In the genomic region with DNA sequence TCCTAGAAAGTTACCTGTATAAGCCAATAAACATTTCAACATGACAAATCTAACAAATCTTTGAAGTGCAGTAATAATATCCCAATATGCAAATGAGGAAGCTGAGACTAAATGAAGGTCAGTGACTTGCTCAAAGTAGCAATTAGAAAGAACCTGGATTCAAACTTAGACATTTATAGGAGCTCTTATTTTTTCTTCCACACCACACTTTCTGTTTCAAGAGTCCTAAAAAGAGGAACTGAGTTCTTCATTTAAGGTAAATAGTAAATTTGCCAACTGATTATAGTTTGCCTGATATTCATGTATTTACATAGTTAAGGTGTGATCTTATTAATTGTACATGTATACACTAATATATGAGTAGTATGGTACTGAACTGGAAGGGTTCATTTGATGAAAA, we compare ENCODE assay signal across 17 cellular contexts. TPM values are rescaled to one million over a fixed set of nuclear protein-coding genes. Genes with fewer than 3 reads are reported as not detected.
A peak's percentile ranks its signal among the peaks of the same experiment; 100 is the strongest.
DNase-seq lines count a peak whose midpoint lies in the region; ATAC-seq, FAIRE-seq and TF ChIP-seq lines count a peak whose summit lies in the region.
"Had no signal": no experiment of that assay in that cellular context is flagged by ENCODE, and none has a peak within 500 bp of the region (broad histone marks: within the 10 kb centered on the region; RNA-seq: fewer than 3 reads in every experiment).

No MANE protein-coding gene starts in this region.

- H2AFZ ChIP-seq in Karpas-422 (ENCODE audit: low read length) = no peak overlapping the region
- H2AFZ ChIP-seq in HepG2 (ENCODE audit: low read length) = no peak overlapping the region
- H2AFZ ChIP-seq in osteoblast (ENCODE audit: low read length) = no peak overlapping the region

- FAIRE-seq in HepG2 (lab: Jason Lieb, UNC) (no peak), pancreas (lab: Jason Lieb, UNC) (no peak)

- DNase-seq in Karpas-422 (peak; percentile 66), HepG2 (ENCODE audit: low spot score) (no peak), pancreas (no peak), osteoblast (ENCODE audit: insufficient read length, low spot score, missing footprints) (no peak)
- DNase-seq: activated T-cell treated with anti-CD3 and anti-CD28 coated beads, Interleukin-2, amount 50 U/mL, for 1 hour; adrenal gland; GDM1; NCI-H1105; NCI-H510A treated with DMSO at 0.1 percent for 48 hours; retina; substantia nigra had no signal

- no peaks in the 10 kb centered on the region for H3K36me3 ChIP-seq in Karpas-422 (ENCODE audit: insufficient read depth, low read length)
- H3K36me3 ChIP-seq in HepG2 (replicated peaks in 1 of 2; ENCODE audit: control insufficient read depth in 1 of 2, insufficient read depth in 2 of 2, low read length in 2 of 2) = peaks cover 1 to 4% of the 10 kb centered on the region in 2 experiments; a peak in 2 of 5 replicates
- peaks cover 0 to 5% (median 0%) of the 10 kb centered on the region in 3 donors for H3K36me3 ChIP-seq in pancreas
- H3K36me3 ChIP-seq in osteoblast (ENCODE audit: insufficient read depth, low read length) = peaks cover 7% of the 10 kb centered on the region

- H3K4me3 ChIP-seq in Karpas-422 (ENCODE audit: low read length) (no peak overlapping the region), HepG2 (replicated peaks in 1 of 3; ENCODE audit: insufficient read depth in 1 of 3, low read depth in 2 of 3, low read length in 3 of 3) (peak overlapping the region in 1 of 3 experiments; percentile 11; a peak in 1 of 6 replicates), pancreas (no peak overlapping the region), osteoblast (ENCODE audit: insufficient read depth, low read length) (no peak overlapping the region)
- H3K4me3 ChIP-seq: adrenal gland, coronary artery had no signal

- no peak for TF ChIP-seq POLR2A in HepG2 (IDR thresholded peaks at IDR 0.05; ENCODE audit: insufficient read depth in 1 of 2, low read depth in 2 of 2, low read length in 2 of 2)

- TF ChIP-seq EP300 in HepG2 (IDR thresholded peaks at IDR 0.05; ENCODE audit: low read depth in 2 of 2, low read length in 2 of 2) = no peak
- no peak for TF ChIP-seq EP300 in HepG2 (CRISPR knock-in tag; IDR thresholded peaks at IDR 0.05; ENCODE audit: borderline replicate concordance)

- H4K20me1 ChIP-seq in Karpas-422 (ENCODE audit: insufficient read depth, low read depth, low read length) = no peaks in the 10 kb centered on the region
- no peaks in the 10 kb centered on the region for H4K20me1 ChIP-seq in HepG2 (ENCODE audit: insufficient read depth, low read length)
- H4K20me1 ChIP-seq in osteoblast (ENCODE audit: insufficient read depth, low read length) = no peaks in the 10 kb centered on the region

- H3K9ac ChIP-seq in Karpas-422 (ENCODE audit: low read length) = no peak overlapping the region
- H3K9ac ChIP-seq in HepG2 (ENCODE audit: insufficient read depth, low read depth, low read length) = no peak overlapping the region

- H3K9me3 ChIP-seq in Karpas-422 (ENCODE audit: low read length) = no peaks in the 10 kb centered on the region
- H3K9me3 ChIP-seq in HepG2 (ENCODE audit: low read length) = no peaks in the 10 kb centered on the region
- no peaks in the 10 kb centered on the region for H3K9me3 ChIP-seq in pancreas
- no peaks in the 10 kb centered on the region for H3K9me3 ChIP-seq in osteoblast (ENCODE audit: low read depth, low read length)
- H3K9me3 ChIP-seq: adrenal gland had no signal

- BruUV-seq in HepG2 (replicated peaks; lab: Mats Ljungman, UMichigan) = no TSS peak

- no peak for TF ChIP-seq RAD21 in HepG2 (CRISPR knock-in tag; IDR thresholded peaks at IDR 0.05)

- POLR2A ChIA-PET in HepG2 (lab: Yijun Ruan, JAX) = no interaction called here

- H3K4me1 ChIP-seq in Karpas-422 (ENCODE audit: low read length) (peaks cover 35% of the 10 kb centered on the region), HepG2 (ENCODE audit: insufficient read depth, low read length) (peaks cover 20% of the 10 kb centered on the region), pancreas (peaks cover 6 to 29% (median 29%) of the 10 kb centered on the region in 3 donors), osteoblast (ENCODE audit: insufficient read depth, low read length) (no peaks in the 10 kb centered on the region)
- H3K4me1 ChIP-seq: adrenal gland had no signal

- intact Hi-C loops in HepG2 (cut with micrococcal nuclease; ENCODE audit: unreplicated experiment) (no loop called here), pancreas (cut with DNase I) (no loop called here)

- H3K27me3 ChIP-seq in Karpas-422 (ENCODE audit: low read length) (no peaks in the 10 kb centered on the region), HepG2 (ENCODE audit: control insufficient read depth in 1 of 2, insufficient read depth in 2 of 2, low read length in 2 of 2) (no peaks in the 10 kb centered on the region), pancreas (no peaks in the 10 kb centered on the region), osteoblast (ENCODE audit: insufficient read depth, low read length) (no peaks in the 10 kb centered on the region)
- H3K27me3 ChIP-seq: adrenal gland had no signal

- H3K27ac ChIP-seq in Karpas-422 (ENCODE audit: low read length) (peak overlapping the region; percentile 14; the same call in 1 of the 2 replicates), HepG2 (ENCODE audit: extremely low read length, insufficient read depth, low read length) (peak overlapping the region; percentile 21), pancreas (peak overlapping the region in 2 of 4 donors; percentile 49 to 53), osteoblast (ENCODE audit: low read depth, low read length) (no peak overlapping the region)
- H3K27ac ChIP-seq: adrenal gland, C4-2B, coronary artery had no signal

- in situ Hi-C loops in HepG2 (cut with HindIII; ENCODE audit: extremely low pct_ligation_motif_present, low pct_unique_long_range_greater_than_20kb) = no loop called here

- H3K79me2 ChIP-seq in Karpas-422 (ENCODE audit: low read length) = peaks cover 19% of the 10 kb centered on the region
- no peaks in the 10 kb centered on the region for H3K79me2 ChIP-seq in HepG2 (ENCODE audit: insufficient read depth, low read length)
- H3K79me2 ChIP-seq in osteoblast (ENCODE audit: insufficient read depth, low read length) = no peaks in the 10 kb centered on the region

- TF ChIP-seq CTCF in HepG2 (CRISPR knock-in tag; IDR thresholded peaks at IDR 0.05) = no peak
- no peak for TF ChIP-seq CTCF in pancreas (IDR thresholded peaks at IDR 0.05)
- no peak for TF ChIP-seq CTCF in osteoblast (IDR thresholded peaks at IDR 0.05; ENCODE audit: extremely low read depth, low read depth, low read length)

- CTCF ChIA-PET in HepG2 (lab: Yijun Ruan, JAX; ENCODE audit: low intra/inter-chr PET ratio, low total read pairs) = no interaction called here

- H3K4me2 ChIP-seq in Karpas-422 (ENCODE audit: low read depth, low read length, poor library complexity, severe bottlenecking) (peak overlapping the region; percentile 40), HepG2 (ENCODE audit: low read depth, low read length) (peak overlapping the region; percentile 51), osteoblast (ENCODE audit: insufficient read depth, low read length) (no peak overlapping the region)

- ATAC-seq in GM18502 (IDR thresholded peaks at IDR 0.05; ENCODE audit: poor library complexity, unreplicated experiment) (peak; percentile 55), GM21515 (IDR thresholded peaks at IDR 0.05; ENCODE audit: unreplicated experiment) (peak; percentile 61), HepG2 (no peak), HG02678 (IDR thresholded peaks at IDR 0.05; ENCODE audit: unreplicated experiment) (no peak), HG03139 (IDR thresholded peaks at IDR 0.05; ENCODE audit: unreplicated experiment) (no peak), pancreas (no peak)

- H3K9me2 ChIP-seq in Karpas-422 (replicated peaks; ENCODE audit: insufficient read depth, low read length) = no peaks in the 10 kb centered on the region

TF ChIP-seq in HepG2, 621 proteins besides CTCF, POLR2A, EP300 and RAD21 (continues in another document):
- TF ChIP-seq NFE2 (CRISPR knock-in tag; IDR thresholded peaks at IDR 0.05) = no peak
- TF ChIP-seq, protein P1, sequence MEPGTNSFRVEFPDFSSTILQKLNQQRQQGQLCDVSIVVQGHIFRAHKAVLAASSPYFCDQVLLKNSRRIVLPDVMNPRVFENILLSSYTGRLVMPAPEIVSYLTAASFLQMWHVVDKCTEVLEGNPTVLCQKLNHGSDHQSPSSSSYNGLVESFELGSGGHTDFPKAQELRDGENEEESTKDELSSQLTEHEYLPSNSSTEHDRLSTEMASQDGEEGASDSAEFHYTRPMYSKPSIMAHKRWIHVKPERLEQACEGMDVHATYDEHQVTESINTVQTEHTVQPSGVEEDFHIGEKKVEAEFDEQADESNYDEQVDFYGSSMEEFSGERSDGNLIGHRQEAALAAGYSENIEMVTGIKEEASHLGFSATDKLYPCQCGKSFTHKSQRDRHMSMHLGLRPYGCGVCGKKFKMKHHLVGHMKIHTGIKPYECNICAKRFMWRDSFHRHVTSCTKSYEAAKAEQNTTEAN (CRISPR knock-in tag; conservative IDR thresholded peaks at IDR 0.05) = no peak
- no peak for TF ChIP-seq MXI1 (IDR thresholded peaks at IDR 0.05; ENCODE audit: borderline replicate concordance, low read depth, low read length)

RNA-seq across cellular contexts. Expression of gene KLHDC10, which starts 44.0 kb away (rescaled TPM):
- total RNA-seq in Karpas-422 (2014; rRNA removed; shearing (Covaris generic); ENCODE audit: low replicate concordance) = 13.1 and 14.1 TPM in 2 replicates
- total RNA-seq in HepG2 (2016; rRNA removed; fragmentation: Illumina TruSeq; extraction: Trizol) = 21.6 and 33.4 TPM in 2 replicates
- total RNA-seq in HepG2 (2016; cell fraction: cytosol; rRNA removed; fragmentation: Illumina TruSeq; extraction: Trizol; ENCODE audit: low read depth) = 16.9 and 25.1 TPM in 2 replicates
- 19.5 and 30.3 TPM in 2 replicates for total RNA-seq in HepG2 (2016; cell fraction: insoluble cytoplasmic fraction; rRNA removed; fragmentation: Illumina TruSeq; extraction: Trizol)
- 13.0 and 15.5 TPM in 2 replicates for total RNA-seq in HepG2 (2016; cell fraction: membrane; rRNA removed; fragmentation: Illumina TruSeq; extraction: Trizol)
- total RNA-seq in HepG2 (2016; cell fraction: nucleus; rRNA removed; fragmentation: Illumina TruSeq; extraction: Trizol) = 14.0 and 16.8 TPM in 2 replicates
- 11.4 and 11.9 TPM in 2 replicates for polyA plus RNA-seq in HepG2 (2011; rRNA removed)
- 7.1 and 10.1 TPM in 2 replicates for polyA plus RNA-seq in HepG2 (2011; cell fraction: cytosol; rRNA removed)
- polyA plus RNA-seq in HepG2 (2011; cell fraction: nucleus; rRNA removed) = 8.3 and 10.0 TPM in 2 replicates
- 11.3 and 12.7 TPM in 2 replicates for polyA plus RNA-seq in HepG2 (2012)
- 1.8 and 2.1 TPM in 2 replicates for polyA plus RNA-seq in HepG2 (2016; cell fraction: cytosol; fragmentation: Illumina TruSeq; extraction: Trizol; ENCODE audit: low read depth)
- polyA plus RNA-seq in HepG2 (2016; cell fraction: insoluble cytoplasmic fraction; fragmentation: Illumina TruSeq; extraction: Trizol; ENCODE audit: low read depth) = 18.3 and 18.7 TPM in 2 replicates
- 2.8 and 3.6 TPM in 2 replicates for polyA plus RNA-seq in HepG2 (2016; cell fraction: membrane; fragmentation: Illumina TruSeq; extraction: Trizol; ENCODE audit: low read depth)
- polyA plus RNA-seq in HepG2 (2016; cell fraction: nucleus; fragmentation: Illumina TruSeq; extraction: Trizol; ENCODE audit: insufficient read depth, low read depth) = 17.6 and 19.4 TPM in 2 replicates
- 16.6 and 24.5 TPM in 2 replicates for polyA minus RNA-seq in HepG2 (2011; rRNA and poly(A)+ RNA removed; ENCODE audit: low replicate concordance)
- polyA minus RNA-seq in HepG2 (2011; cell fraction: cytosol; rRNA and poly(A)+ RNA removed) = 18.1 and 20.4 TPM in 2 replicates
- 11.3 TPM in 2 replicates for polyA minus RNA-seq in HepG2 (2011; cell fraction: nucleus; rRNA and poly(A)+ RNA removed)
- total RNA-seq in pancreas = 10 to 100 TPM; 16.3 to 22.8 (median 21.2) TPM
- polyA plus RNA-seq in pancreas = 10 to 100 TPM in 1 of 2 donors, 1 to 10 TPM in 1; 5.8 to 11.3 TPM
- 31.8 and 32.6 TPM in 2 replicates for total RNA-seq in osteoblast

Comparison
In these comparisons a context has a peak if more than half of its experiments do, and no peak if none do; other contexts are left out.
1. ATAC-seq: peak in GM18502 (single experiment) and GM21515 (single experiment); none in HepG2 (single experiment), HG02678 (single experiment), HG03139 (single experiment) and pancreas (0 of 4).